ENCODE assay signal across 2 cellular contexts in the genomic region with DNA sequence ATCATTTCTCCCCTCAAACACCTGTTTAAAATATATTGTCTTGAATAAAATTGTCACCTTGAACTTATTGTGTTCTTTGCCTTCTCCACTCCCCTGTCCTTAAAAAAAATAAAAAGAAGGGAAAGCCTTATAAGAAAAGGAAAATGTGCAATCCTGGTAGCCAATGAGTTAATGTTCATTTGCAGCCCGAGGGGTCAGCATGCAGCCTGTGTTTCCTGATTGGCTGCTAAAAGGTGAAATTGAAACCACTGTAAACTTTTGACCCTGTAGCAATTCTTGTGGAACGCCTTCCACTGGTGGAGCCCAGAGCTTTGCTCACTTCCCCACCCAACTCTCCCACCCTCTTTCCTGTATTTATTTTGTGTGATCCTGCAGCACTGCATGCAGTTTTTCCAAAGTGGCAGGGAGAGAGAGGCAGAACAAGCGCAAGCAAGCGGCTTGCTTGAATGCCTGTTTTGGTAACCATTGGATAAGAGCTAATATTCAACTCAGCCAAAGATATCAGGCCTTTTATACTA.
TF ChIP-seq lines count a peak whose summit lies in the region.

No MANE protein-coding gene starts in this region.

TF ChIP-seq in A549, 52 proteins besides CTCF, POLR2A, EP300 and RAD21 (continued from another document):
- TF ChIP-seq, protein P1, sequence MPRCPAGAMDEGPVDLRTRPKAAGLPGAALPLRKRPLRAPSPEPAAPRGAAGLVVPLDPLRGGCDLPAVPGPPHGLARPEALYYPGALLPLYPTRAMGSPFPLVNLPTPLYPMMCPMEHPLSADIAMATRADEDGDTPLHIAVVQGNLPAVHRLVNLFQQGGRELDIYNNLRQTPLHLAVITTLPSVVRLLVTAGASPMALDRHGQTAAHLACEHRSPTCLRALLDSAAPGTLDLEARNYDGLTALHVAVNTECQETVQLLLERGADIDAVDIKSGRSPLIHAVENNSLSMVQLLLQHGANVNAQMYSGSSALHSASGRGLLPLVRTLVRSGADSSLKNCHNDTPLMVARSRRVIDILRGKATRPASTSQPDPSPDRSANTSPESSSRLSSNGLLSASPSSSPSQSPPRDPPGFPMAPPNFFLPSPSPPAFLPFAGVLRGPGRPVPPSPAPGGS (IDR thresholded peaks at IDR 0.05), result no peak
- TF ChIP-seq CBX8 (IDR thresholded peaks at IDR 0.05) (no peak), KDM1A (IDR thresholded peaks at IDR 0.05; ENCODE audit: low read depth) (no peak), PHF8 (IDR thresholded peaks at IDR 0.05; ENCODE audit: borderline replicate concordance, low read depth) (no peak), HOXB13 (CRISPR knock-in tag; IDR thresholded peaks at IDR 0.05; ENCODE audit: low read depth) (no peak), JUN (IDR thresholded peaks at IDR 0.05) (peak in 1 of 2 experiments; percentile 73; a peak in 4 of 5 replicates), HMGXB4 (CRISPR knock-in tag; IDR thresholded peaks at IDR 0.05; ENCODE audit: borderline replicate concordance) (no peak), MAX (IDR thresholded peaks at IDR 0.05) (peak; percentile 68), POLR2AphosphoS2 (conservative IDR thresholded peaks at IDR 0.05; ENCODE audit: low read length) (no peak), ESRRA (IDR thresholded peaks at IDR 0.05; ENCODE audit: borderline replicate concordance, low read length) (no peak), JUNB (IDR thresholded peaks at IDR 0.05) (no peak), NFE2L2 (conservative IDR thresholded peaks at IDR 0.05; ENCODE audit: low read length) (no peak), TFCP2L1 (CRISPR knock-in tag; IDR thresholded peaks at IDR 0.05) (no peak), CEBPB (IDR thresholded peaks at IDR 0.05) (peak in 1 of 2 experiments; percentile 59; a peak in 2 of 4 replicates), RARB (CRISPR knock-in tag; IDR thresholded peaks at IDR 0.05) (peak; percentile 95), NPAS2 (CRISPR knock-in tag; IDR thresholded peaks at IDR 0.05; ENCODE audit: borderline replicate concordance) (no peak), SMC3 (IDR thresholded peaks at IDR 0.05) (peak; percentile 24; the same call in 2 of the 3 replicates), FOXS1 (CRISPR knock-in tag; IDR thresholded peaks at IDR 0.05) (no peak)
- TF ChIP-seq, protein P2, sequence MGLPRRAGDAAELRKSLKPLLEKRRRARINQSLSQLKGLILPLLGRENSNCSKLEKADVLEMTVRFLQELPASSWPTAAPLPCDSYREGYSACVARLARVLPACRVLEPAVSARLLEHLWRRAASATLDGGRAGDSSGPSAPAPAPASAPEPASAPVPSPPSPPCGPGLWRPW (IDR thresholded peaks at IDR 0.05), result no peak
- TF ChIP-seq, protein P3, sequence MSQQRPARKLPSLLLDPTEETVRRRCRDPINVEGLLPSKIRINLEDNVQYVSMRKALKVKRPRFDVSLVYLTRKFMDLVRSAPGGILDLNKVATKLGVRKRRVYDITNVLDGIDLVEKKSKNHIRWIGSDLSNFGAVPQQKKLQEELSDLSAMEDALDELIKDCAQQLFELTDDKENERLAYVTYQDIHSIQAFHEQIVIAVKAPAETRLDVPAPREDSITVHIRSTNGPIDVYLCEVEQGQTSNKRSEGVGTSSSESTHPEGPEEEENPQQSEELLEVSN (IDR thresholded peaks at IDR 0.05; ENCODE audit: borderline replicate concordance, low read depth), result 0 out of 2 replicates have a peak, but pooled peaks have one; percentile 50
TF ChIP-seq in A549: peak in this region for 6.

TF ChIP-seq in GM12878, 131 proteins besides CTCF, POLR2A, EP300 and RAD21 (continued from another document):
- TF ChIP-seq BCLAF1 (IDR thresholded peaks at IDR 0.05), result no peak
- peak; percentile 72 for TF ChIP-seq SPI1 (IDR thresholded peaks at IDR 0.05; ENCODE audit: borderline replicate concordance, insufficient read depth, low read depth, low read length)
- peak; percentile 83 for TF ChIP-seq NR2F1 (conservative IDR thresholded peaks at IDR 0.05)
- TF ChIP-seq, protein P4, sequence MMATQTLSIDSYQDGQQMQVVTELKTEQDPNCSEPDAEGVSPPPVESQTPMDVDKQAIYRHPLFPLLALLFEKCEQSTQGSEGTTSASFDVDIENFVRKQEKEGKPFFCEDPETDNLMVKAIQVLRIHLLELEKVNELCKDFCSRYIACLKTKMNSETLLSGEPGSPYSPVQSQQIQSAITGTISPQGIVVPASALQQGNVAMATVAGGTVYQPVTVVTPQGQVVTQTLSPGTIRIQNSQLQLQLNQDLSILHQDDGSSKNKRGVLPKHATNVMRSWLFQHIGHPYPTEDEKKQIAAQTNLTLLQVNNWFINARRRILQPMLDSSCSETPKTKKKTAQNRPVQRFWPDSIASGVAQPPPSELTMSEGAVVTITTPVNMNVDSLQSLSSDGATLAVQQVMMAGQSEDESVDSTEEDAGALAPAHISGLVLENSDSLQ (IDR thresholded peaks at IDR 0.05), result peak; percentile 25; the same call in 1 of the 2 replicates
- TF ChIP-seq FOXM1 (IDR thresholded peaks at IDR 0.05; ENCODE audit: low read depth, low read length), result no peak
- peak; percentile 82; the same call in 1 of the 2 replicates for TF ChIP-seq NFXL1 (IDR thresholded peaks at IDR 0.05; ENCODE audit: borderline replicate concordance)
- TF ChIP-seq RFX5 (IDR thresholded peaks at IDR 0.05; ENCODE audit: low read depth, low read length), result 0 out of 2 replicates have a peak, but pooled peaks have one; percentile 32
- 0 out of 2 replicates have a peak, but pooled peaks have one; percentile 16 for TF ChIP-seq ZNF217 (IDR thresholded peaks at IDR 0.05)
- peak; percentile 52 for TF ChIP-seq RUNX3 (IDR thresholded peaks at IDR 0.05; ENCODE audit: low read length)
- peak; percentile 38 for TF ChIP-seq SP1 (IDR thresholded peaks at IDR 0.05; ENCODE audit: low read depth, low read length)
- peak; percentile 71 for TF ChIP-seq EED (IDR thresholded peaks at IDR 0.05; ENCODE audit: low read depth)
- TF ChIP-seq IRF4 (IDR thresholded peaks at IDR 0.05; ENCODE audit: low read depth, low read length), result peak; percentile 79
- TF ChIP-seq, protein P5, sequence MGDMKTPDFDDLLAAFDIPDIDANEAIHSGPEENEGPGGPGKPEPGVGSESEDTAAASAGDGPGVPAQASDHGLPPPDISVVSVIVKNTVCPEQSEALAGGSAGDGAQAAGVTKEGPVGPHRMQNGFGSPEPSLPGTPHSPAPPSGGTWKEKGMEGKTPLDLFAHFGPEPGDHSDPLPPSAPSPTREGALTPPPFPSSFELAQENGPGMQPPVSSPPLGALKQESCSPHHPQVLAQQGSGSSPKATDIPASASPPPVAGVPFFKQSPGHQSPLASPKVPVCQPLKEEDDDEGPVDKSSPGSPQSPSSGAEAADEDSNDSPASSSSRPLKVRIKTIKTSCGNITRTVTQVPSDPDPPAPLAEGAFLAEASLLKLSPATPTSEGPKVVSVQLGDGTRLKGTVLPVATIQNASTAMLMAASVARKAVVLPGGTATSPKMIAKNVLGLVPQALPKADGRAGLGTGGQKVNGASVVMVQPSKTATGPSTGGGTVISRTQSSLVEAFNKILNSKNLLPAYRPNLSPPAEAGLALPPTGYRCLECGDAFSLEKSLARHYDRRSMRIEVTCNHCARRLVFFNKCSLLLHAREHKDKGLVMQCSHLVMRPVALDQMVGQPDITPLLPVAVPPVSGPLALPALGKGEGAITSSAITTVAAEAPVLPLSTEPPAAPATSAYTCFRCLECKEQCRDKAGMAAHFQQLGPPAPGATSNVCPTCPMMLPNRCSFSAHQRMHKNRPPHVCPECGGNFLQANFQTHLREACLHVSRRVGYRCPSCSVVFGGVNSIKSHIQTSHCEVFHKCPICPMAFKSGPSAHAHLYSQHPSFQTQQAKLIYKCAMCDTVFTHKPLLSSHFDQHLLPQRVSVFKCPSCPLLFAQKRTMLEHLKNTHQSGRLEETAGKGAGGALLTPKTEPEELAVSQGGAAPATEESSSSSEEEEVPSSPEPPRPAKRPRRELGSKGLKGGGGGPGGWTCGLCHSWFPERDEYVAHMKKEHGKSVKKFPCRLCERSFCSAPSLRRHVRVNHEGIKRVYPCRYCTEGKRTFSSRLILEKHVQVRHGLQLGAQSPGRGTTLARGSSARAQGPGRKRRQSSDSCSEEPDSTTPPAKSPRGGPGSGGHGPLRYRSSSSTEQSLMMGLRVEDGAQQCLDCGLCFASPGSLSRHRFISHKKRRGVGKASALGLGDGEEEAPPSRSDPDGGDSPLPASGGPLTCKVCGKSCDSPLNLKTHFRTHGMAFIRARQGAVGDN (IDR thresholded peaks at IDR 0.05), result peak; percentile 78; the same call in 1 of the 2 replicates
- TF ChIP-seq IKZF2 (IDR thresholded peaks at IDR 0.05), result peak; percentile 64 to 71
- TF ChIP-seq IKZF1 (conservative IDR thresholded peaks at IDR 0.05), result peak; percentile 37; the same call in 1 of the 2 replicates
- TF ChIP-seq MTA2 (IDR thresholded peaks at IDR 0.05; ENCODE audit: low read depth), result peak; percentile 41; the same call in 1 of the 2 replicates
- TF ChIP-seq, protein P6, sequence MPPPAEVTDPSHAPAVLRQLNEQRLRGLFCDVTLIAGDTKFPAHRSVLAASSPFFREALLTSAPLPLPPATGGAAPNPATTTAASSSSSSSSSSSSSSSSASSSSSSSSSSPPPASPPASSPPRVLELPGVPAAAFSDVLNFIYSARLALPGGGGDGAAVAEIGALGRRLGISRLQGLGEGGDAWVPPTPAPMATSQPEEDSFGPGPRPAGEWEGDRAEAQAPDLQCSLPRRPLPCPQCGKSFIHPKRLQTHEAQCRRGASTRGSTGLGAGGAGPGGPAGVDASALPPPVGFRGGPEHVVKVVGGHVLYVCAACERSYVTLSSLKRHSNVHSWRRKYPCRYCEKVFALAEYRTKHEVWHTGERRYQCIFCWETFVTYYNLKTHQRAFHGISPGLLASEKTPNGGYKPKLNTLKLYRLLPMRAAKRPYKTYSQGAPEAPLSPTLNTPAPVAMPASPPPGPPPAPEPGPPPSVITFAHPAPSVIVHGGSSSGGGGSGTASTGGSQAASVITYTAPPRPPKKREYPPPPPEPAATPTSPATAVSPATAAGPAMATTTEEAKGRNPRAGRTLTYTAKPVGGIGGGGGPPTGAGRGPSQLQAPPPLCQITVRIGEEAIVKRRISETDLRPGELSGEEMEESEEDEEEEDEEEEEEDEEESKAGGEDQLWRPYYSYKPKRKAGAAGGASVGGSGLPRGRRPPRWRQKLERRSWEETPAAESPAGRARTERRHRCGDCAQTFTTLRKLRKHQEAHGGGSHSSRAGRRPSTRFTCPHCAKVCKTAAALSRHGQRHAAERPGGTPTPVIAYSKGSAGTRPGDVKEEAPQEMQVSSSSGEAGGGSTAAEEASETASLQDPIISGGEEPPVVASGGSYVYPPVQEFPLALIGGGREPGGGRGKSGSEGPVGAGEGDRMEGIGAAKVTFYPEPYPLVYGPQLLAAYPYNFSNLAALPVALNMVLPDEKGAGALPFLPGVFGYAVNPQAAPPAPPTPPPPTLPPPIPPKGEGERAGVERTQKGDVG (CRISPR knock-in tag; IDR thresholded peaks at IDR 0.05), result no peak
- TF ChIP-seq NR2C1 (IDR thresholded peaks at IDR 0.05), result peak; percentile 64; the same call in 1 of the 2 replicates
- peak; percentile 62; the same call in 1 of the 2 replicates for TF ChIP-seq PAX5 (IDR thresholded peaks at IDR 0.05; ENCODE audit: borderline replicate concordance, low read depth, low read length)
- TF ChIP-seq STAT3 (IDR thresholded peaks at IDR 0.05; ENCODE audit: low read depth, low read length), result no peak
- TF ChIP-seq CREB1 (IDR thresholded peaks at IDR 0.05; ENCODE audit: low read depth), result 0 out of 2 replicates have a peak, but pooled peaks have one; percentile 16
- TF ChIP-seq MEF2B (IDR thresholded peaks at IDR 0.05; ENCODE audit: partially characterized antibody, poor library complexity, severe bottlenecking), result peak; percentile 26
- 0 out of 2 replicates have a peak, but pooled peaks have one; percentile 7 for TF ChIP-seq MEF2A (IDR thresholded peaks at IDR 0.05; ENCODE audit: insufficient read depth, low read depth, low read length)
- TF ChIP-seq TARDBP (IDR thresholded peaks at IDR 0.05; ENCODE audit: borderline replicate concordance), result no peak
- TF ChIP-seq ZNF24 (IDR thresholded peaks at IDR 0.05), result 0 out of 2 replicates have a peak, but pooled peaks have one; percentile 20
